ENCODE assay signal across 22 cellular contexts in genomic region chr15:26201177-26201858, GRCh38.
"Had no signal": no experiment of that assay in that cellular context is flagged by ENCODE, and none has a peak within 500 bp of the region (broad histone marks: within the 10 kb centered on the region; RNA-seq: fewer than 3 reads in every experiment).

No MANE protein-coding gene starts in this region.

- H3K36me3 Mint-ChIP-seq: activated CD8-positive, alpha-beta memory T cell treated with anti-CD3 and anti-CD28 coated beads, Interleukin-2, amount 10 ng/mL, durations not matched to agents 7 days and 5 days; activated naive CD8-positive, alpha-beta T cell treated with anti-CD3 and anti-CD28 coated beads, Interleukin-2, amount 10 ng/mL, durations not matched to agents 7 days and 5 days; stimulated activated memory B cell treated with anti-CD40 and anti-IgM and Interleukin-4, amounts not matched to agents 10 μg/mL and 1 μg/mL and 100 μg/mL, for 72 hours had no signal

- H3K27ac ChIP-seq: cardiac muscle cell, dorsolateral prefrontal cortex, left ventricle myocardium inferior, spleen, testis, upper lobe of left lung had no signal

- H3K27me3 Mint-ChIP-seq: activated CD4-positive, alpha-beta memory T cell treated with anti-CD3 and anti-CD28 coated beads, Interleukin-2, amount 10 ng/mL, durations not matched to agents 7 days and 5 days; activated CD8-positive, alpha-beta memory T cell treated with anti-CD3 and anti-CD28 coated beads, Interleukin-2, amount 10 ng/mL, durations not matched to agents 7 days and 5 days; stimulated activated memory B cell treated with anti-CD40 and anti-IgM and Interleukin-4, amounts not matched to agents 10 μg/mL and 1 μg/mL and 100 μg/mL, for 72 hours had no signal

- DNase-seq: activated CD4-positive, alpha-beta memory T cell treated with anti-CD3 and anti-CD28 coated beads, Interleukin-2, amount 10 ng/mL, durations not matched to agents 7 days and 5 days; activated CD4-positive, alpha-beta T cell treated with anti-CD3 and anti-CD28 coated beads for 4 hours; activated CD8-positive, alpha-beta memory T cell treated with anti-CD3 and anti-CD28 coated beads, Interleukin-2, amount 10 ng/mL, durations not matched to agents 7 days and 5 days; activated naive CD4-positive, alpha-beta T cell treated with Interleukin-2 at 50 U/mL for 16 hours; activated naive CD8-positive, alpha-beta T cell treated with anti-CD3 and anti-CD28 coated beads, Interleukin-2, amount 10 ng/mL, durations not matched to agents 7 days and 5 days; amygdala; dorsolateral prefrontal cortex; foreskin fibroblast; left ventricle myocardium inferior; mammary epithelial cell; midbrain; nucleus accumbens; posterior cingulate gyrus; spleen; stimulated activated CD4-positive, alpha-beta T cell treated with anti-CD3 and anti-CD28 coated beads, Interleukin-4, amount 100 ng/mL, for 4 hours; T-helper 2 cell; testis; upper lobe of left lung had no signal

- H3K27ac Mint-ChIP-seq: activated CD4-positive, alpha-beta memory T cell treated with anti-CD3 and anti-CD28 coated beads, Interleukin-2, amount 10 ng/mL, durations not matched to agents 7 days and 5 days; activated CD8-positive, alpha-beta memory T cell treated with anti-CD3 and anti-CD28 coated beads, Interleukin-2, amount 10 ng/mL, durations not matched to agents 7 days and 5 days; activated naive CD8-positive, alpha-beta T cell treated with anti-CD3 and anti-CD28 coated beads, Interleukin-2, amount 10 ng/mL, durations not matched to agents 7 days and 5 days; nephron; stimulated activated memory B cell treated with anti-CD40 and anti-IgM and Interleukin-4, amounts not matched to agents 10 μg/mL and 1 μg/mL and 100 μg/mL, for 72 hours had no signal

- H3K4me1 Mint-ChIP-seq: activated CD4-positive, alpha-beta memory T cell treated with anti-CD3 and anti-CD28 coated beads, Interleukin-2, amount 10 ng/mL, durations not matched to agents 7 days and 5 days; activated CD8-positive, alpha-beta memory T cell treated with anti-CD3 and anti-CD28 coated beads, Interleukin-2, amount 10 ng/mL, durations not matched to agents 7 days and 5 days; activated naive CD8-positive, alpha-beta T cell treated with anti-CD3 and anti-CD28 coated beads, Interleukin-2, amount 10 ng/mL, durations not matched to agents 7 days and 5 days; stimulated activated memory B cell treated with anti-CD40 and anti-IgM and Interleukin-4, amounts not matched to agents 10 μg/mL and 1 μg/mL and 100 μg/mL, for 72 hours had no signal

- ATAC-seq: activated CD8-positive, alpha-beta memory T cell treated with anti-CD3 and anti-CD28 coated beads, Interleukin-2, amount 10 ng/mL, durations not matched to agents 7 days and 5 days; stimulated activated memory B cell treated with anti-CD40 and anti-IgM and Interleukin-4, amounts not matched to agents 10 μg/mL and 1 μg/mL and 100 μg/mL, for 72 hours had no signal

- H3K9me3 ChIP-seq: left ventricle myocardium inferior, testis, upper lobe of left lung had no signal

- H3K4me3 ChIP-seq: cardiac muscle cell, dorsolateral prefrontal cortex, left ventricle myocardium inferior, spleen, testis, upper lobe of left lung had no signal

- H3K4me3 Mint-ChIP-seq: activated CD4-positive, alpha-beta memory T cell treated with anti-CD3 and anti-CD28 coated beads, Interleukin-2, amount 10 ng/mL, durations not matched to agents 7 days and 5 days; activated CD8-positive, alpha-beta memory T cell treated with anti-CD3 and anti-CD28 coated beads, Interleukin-2, amount 10 ng/mL, durations not matched to agents 7 days and 5 days; activated naive CD8-positive, alpha-beta T cell treated with anti-CD3 and anti-CD28 coated beads, Interleukin-2, amount 10 ng/mL, durations not matched to agents 7 days and 5 days; nephron; stimulated activated memory B cell treated with anti-CD40 and anti-IgM and Interleukin-4, amounts not matched to agents 10 μg/mL and 1 μg/mL and 100 μg/mL, for 72 hours had no signal

- H3K9me3 Mint-ChIP-seq: activated CD4-positive, alpha-beta memory T cell treated with anti-CD3 and anti-CD28 coated beads, Interleukin-2, amount 10 ng/mL, durations not matched to agents 7 days and 5 days; activated naive CD8-positive, alpha-beta T cell treated with anti-CD3 and anti-CD28 coated beads, Interleukin-2, amount 10 ng/mL, durations not matched to agents 7 days and 5 days; nephron; stimulated activated memory B cell treated with anti-CD40 and anti-IgM and Interleukin-4, amounts not matched to agents 10 μg/mL and 1 μg/mL and 100 μg/mL, for 72 hours had no signal

- H3K36me3 ChIP-seq: cardiac muscle cell, left ventricle myocardium inferior, spleen, upper lobe of left lung had no signal

- H3K4me1 ChIP-seq: left ventricle myocardium inferior, spleen, upper lobe of left lung had no signal

- FAIRE-seq: colon had no signal

- H3K27me3 ChIP-seq: cardiac muscle cell, dorsolateral prefrontal cortex, testis, upper lobe of left lung had no signal
